In genomic region chr11:209275-210121, GRCh38 we compare ENCODE assay signal across 8 cellular contexts. TPM values are rescaled to one million over a fixed set of nuclear protein-coding genes. Genes with fewer than 3 reads are reported as not detected.
DNase-seq lines count a peak whose midpoint lies in the region; ATAC-seq and TF ChIP-seq lines count a peak whose summit lies in the region.

No MANE protein-coding gene starts in this region.

- peaks cover 0 to 50% (median 31%) of the 10 kb centered on the region in 7 donors for H3K4me1 Mint-ChIP-seq in naive thymus-derived CD4-positive, alpha-beta T cell

- ATAC-seq in naive thymus-derived CD4-positive, alpha-beta T cell: no peak

- peaks cover 4 to 25% (median 9%) of the 10 kb centered on the region in 5 donors for H3K36me3 Mint-ChIP-seq in naive thymus-derived CD4-positive, alpha-beta T cell

- peak overlapping the region; percentile 91 to 100 (median 98); a peak in 21 of 22 replicates for H3K27ac ChIP-seq in BLaER1 treated with 17β-estradiol and CSF1 and Interleukin-3, amounts not matched to agents 10 nM and 100 nM
- peak overlapping the region; percentile 93 for H3K27ac ChIP-seq in naive thymus-derived CD4-positive, alpha-beta T cell (ENCODE audit: low read depth, low read length)

- peak overlapping the region; percentile 92 to 100 (median 95) for H3K4me3 ChIP-seq in BLaER1 treated with 17β-estradiol and CSF1 and Interleukin-3, amounts not matched to agents 10 nM and 100 nM
- peak overlapping the region; percentile 88 for H3K4me3 ChIP-seq in LNCaP clone FGC (ENCODE audit: low read depth, low read length)
- peak overlapping the region; percentile 98 for H3K4me3 ChIP-seq in naive thymus-derived CD4-positive, alpha-beta T cell (ENCODE audit: low read length)

- H3K27me3 ChIP-seq in BLaER1 treated with 17β-estradiol and CSF1 and Interleukin-3, amounts not matched to agents 10 nM and 100 nM: no peaks in the 10 kb centered on the region
- no peaks in the 10 kb centered on the region for H3K27me3 ChIP-seq in naive thymus-derived CD4-positive, alpha-beta T cell (ENCODE audit: control insufficient read depth in 2 of 2, insufficient read depth in 2 of 2, low read length in 2 of 2)

- peak overlapping the region; percentile 90 to 100 (median 99) for H3K4me2 ChIP-seq in BLaER1 treated with 17β-estradiol and CSF1 and Interleukin-3, amounts not matched to agents 10 nM and 100 nM

- H3K9me3 Mint-ChIP-seq in naive thymus-derived CD4-positive, alpha-beta T cell: peaks cover 0 to 4% (median 0%) of the 10 kb centered on the region in 11 donors

- DNase-seq in LNCaP clone FGC (ENCODE audit: low read depth) (no peak), dermis blood vessel endothelial cell (peak; percentile 35), NCI-H345 (lab: John Stamatoyannopoulos, UW) (no peak), middle frontal gyrus (ENCODE audit: extremely low spot score, low spot score) (no peak), COLO829 (ENCODE audit: low spot score) (no peak), COLO668 (lab: John Stamatoyannopoulos, UW; ENCODE audit: unreplicated experiment) (no peak)
- DNase-seq in naive thymus-derived CD4-positive, alpha-beta T cell: peak in 1 of 9 donors; percentile 18

- H3K27ac Mint-ChIP-seq in naive thymus-derived CD4-positive, alpha-beta T cell: peak overlapping the region; percentile 89 to 100 (median 98)

- no peak for TF ChIP-seq CTCF in LNCaP clone FGC (IDR thresholded peaks at IDR 0.05; ENCODE audit: control insufficient read depth, extremely low read depth, insufficient read depth)

- intact Hi-C loops in naive thymus-derived CD4-positive, alpha-beta T cell (cut with micrococcal nuclease): loop anchor here in 1 of 2 donors (5.0 kb wide), 1 partner anchor 358 kb away; no protein-coding TSS in a partner anchor

- CTCF ChIA-PET in naive thymus-derived CD4-positive, alpha-beta T cell (lab: Charles Lee): interaction anchor here (0.8 kb wide), 1 partner anchor 23 kb away, joined by 5 read pairs; no protein-coding TSS in a partner anchor

- peak overlapping the region; percentile 89 to 100 (median 96) for H3K4me3 Mint-ChIP-seq in naive thymus-derived CD4-positive, alpha-beta T cell

- peaks cover 62 to 70% (median 67%) of the 10 kb centered on the region in 11 experiments for H3K36me3 ChIP-seq in BLaER1 treated with 17β-estradiol and CSF1 and Interleukin-3, amounts not matched to agents 10 nM and 100 nM
- H3K36me3 ChIP-seq in naive thymus-derived CD4-positive, alpha-beta T cell (ENCODE audit: control insufficient read depth in 2 of 3, insufficient read depth in 3 of 3, low read length in 3 of 3): peaks cover 20 to 68% (median 45%) of the 10 kb centered on the region in 3 experiments

- no peaks in the 10 kb centered on the region for H3K9me3 ChIP-seq in BLaER1 treated with 17β-estradiol and CSF1 and Interleukin-3, amounts not matched to agents 10 nM and 100 nM (replicated peaks in 1 of 11)
- no peaks in the 10 kb centered on the region for H3K9me3 ChIP-seq in naive thymus-derived CD4-positive, alpha-beta T cell (ENCODE audit: control insufficient read depth in 2 of 3, low read length in 3 of 3)

- peak overlapping the region; percentile 91 to 99 (median 98) for H3K9ac ChIP-seq in BLaER1 treated with 17β-estradiol and CSF1 and Interleukin-3, amounts not matched to agents 10 nM and 100 nM

- peaks cover 40 to 49% (median 45%) of the 10 kb centered on the region in 10 experiments for H3K4me1 ChIP-seq in BLaER1 treated with 17β-estradiol and CSF1 and Interleukin-3, amounts not matched to agents 10 nM and 100 nM
- peaks cover 22 to 37% of the 10 kb centered on the region in 2 donors for H3K4me1 ChIP-seq in naive thymus-derived CD4-positive, alpha-beta T cell (ENCODE audit: control insufficient read depth in 2 of 2, insufficient read depth in 2 of 2, low read length in 2 of 2)

- no peaks in the 10 kb centered on the region for H3K27me3 Mint-ChIP-seq in naive thymus-derived CD4-positive, alpha-beta T cell

- peaks cover 43 to 82% (median 71%) of the 10 kb centered on the region in 11 experiments; a peak in 19 of 22 replicates for H4K20me1 ChIP-seq in BLaER1 treated with 17β-estradiol and CSF1 and Interleukin-3, amounts not matched to agents 10 nM and 100 nM

- POLR2A ChIA-PET in naive thymus-derived CD4-positive, alpha-beta T cell (lab: Charles Lee): interaction anchor here (0.6 to 5.0 kb wide), 9 partner anchors 20 to 240 kb away, joined by 3 to 83 read pairs (median 19); partner anchors contain the start of genes NLRP6, PSMD13, PTDSS2 and SIRT3

RNA-seq across cellular contexts. Expression of gene RIC8A, which starts 2.0 kb away (rescaled TPM):
- total RNA-seq in dermis blood vessel endothelial cell: 127 and 140 TPM in 2 replicates
- total RNA-seq in naive thymus-derived CD4-positive, alpha-beta T cell: 100 to 1,000 TPM in 1 of 5 experiments, 10 to 100 TPM in 4; 74.4 to 119 (median 92.0) TPM
- polyA plus RNA-seq in naive thymus-derived CD4-positive, alpha-beta T cell: 10 to 100 TPM; 77.2 to 94.3 TPM

RNA-seq across cellular contexts. Expression of gene BET1L, which starts 2.3 kb away (rescaled TPM):
- 13.4 and 17.3 TPM in 2 replicates for total RNA-seq in dermis blood vessel endothelial cell
- 100 to 1,000 TPM in 2 of 5 experiments, 10 to 100 TPM in 3; 47.1 to 125 (median 63.2) TPM for total RNA-seq in naive thymus-derived CD4-positive, alpha-beta T cell
- polyA plus RNA-seq in naive thymus-derived CD4-positive, alpha-beta T cell: 100 to 1,000 TPM in 1 of 2 donors, 10 to 100 TPM in 1; 89.3 to 111 TPM

RNA-seq across cellular contexts. Expression of gene SCGB1C1, which starts 16.6 kb away (rescaled TPM):
- not detected in 2 replicates for total RNA-seq in dermis blood vessel endothelial cell
- not detected for total RNA-seq in naive thymus-derived CD4-positive, alpha-beta T cell
- polyA plus RNA-seq in naive thymus-derived CD4-positive, alpha-beta T cell: not detected

RNA-seq across cellular contexts. Expression of gene SIRT3, which starts 26.6 kb away (rescaled TPM):
- 7.1 and 9.0 TPM in 2 replicates for total RNA-seq in dermis blood vessel endothelial cell
- total RNA-seq in naive thymus-derived CD4-positive, alpha-beta T cell: 10 to 100 TPM; 19.0 to 34.8 (median 25.6) TPM
- 10 to 100 TPM in 1 of 2 donors, 1 to 10 TPM in 1; 9.9 to 18.9 TPM for polyA plus RNA-seq in naive thymus-derived CD4-positive, alpha-beta T cell

RNA-seq across cellular contexts. Expression of gene PSMD13, which starts 27.3 kb away (rescaled TPM):
- 160 and 183 TPM in 2 replicates for total RNA-seq in dermis blood vessel endothelial cell
- total RNA-seq in naive thymus-derived CD4-positive, alpha-beta T cell: 100 to 1,000 TPM in 1 of 5 experiments, 10 to 100 TPM in 4; 64.3 to 172 (median 86.9) TPM
- polyA plus RNA-seq in naive thymus-derived CD4-positive, alpha-beta T cell: 100 to 1,000 TPM; 186 to 215 TPM
